In genomic region chr18:23618862-23619387, GRCh38 we compare ENCODE assay signal across 8 cellular contexts. TPM values are rescaled to one million over a fixed set of nuclear protein-coding genes. Genes with fewer than 3 reads are reported as not detected.
DNase-seq lines count a peak whose midpoint lies in the region; ATAC-seq and TF ChIP-seq lines count a peak whose summit lies in the region.

No MANE protein-coding gene starts in this region.

- peak; percentile 56 for TF ChIP-seq CTCF in WERI-Rb-1 (IDR thresholded peaks at IDR 0.05; ENCODE audit: low read depth, low read length)

- H3K9me3 ChIP-seq in BLaER1 treated with 17β-estradiol and CSF1 and Interleukin-3, amounts not matched to agents 10 nM and 100 nM (replicated peaks in 1 of 11) = no peaks in the 10 kb centered on the region
- H3K9me3 ChIP-seq in WERI-Rb-1 (ENCODE audit: severe bottlenecking) (no peaks in the 10 kb centered on the region), right cardiac atrium (ENCODE audit: control insufficient read depth, low read length) (no peaks in the 10 kb centered on the region)

- peaks cover 10 to 23% (median 15%) of the 10 kb centered on the region in 10 experiments; a peak in 19 of 20 replicates for H3K4me1 ChIP-seq in BLaER1 treated with 17β-estradiol and CSF1 and Interleukin-3, amounts not matched to agents 10 nM and 100 nM
- no peaks in the 10 kb centered on the region for H3K4me1 ChIP-seq in right cardiac atrium (ENCODE audit: control insufficient read depth, insufficient read depth, low read length)

- H3K27ac ChIP-seq in BLaER1 treated with 17β-estradiol and CSF1 and Interleukin-3, amounts not matched to agents 10 nM and 100 nM = peak overlapping the region in 3 of 11 experiments; percentile 7 to 43 (median 16); a peak in 3 of 22 replicates
- H3K27ac ChIP-seq in WERI-Rb-1 (no peak overlapping the region), right cardiac atrium (ENCODE audit: low read length) (no peak overlapping the region)

- H3K36me3 ChIP-seq in BLaER1 treated with 17β-estradiol and CSF1 and Interleukin-3, amounts not matched to agents 10 nM and 100 nM = no peaks in the 10 kb centered on the region
- H3K36me3 ChIP-seq in WERI-Rb-1 = no peaks in the 10 kb centered on the region

- peak overlapping the region; percentile 72 to 98 (median 88) for H3K4me2 ChIP-seq in BLaER1 treated with 17β-estradiol and CSF1 and Interleukin-3, amounts not matched to agents 10 nM and 100 nM

- peak overlapping the region; percentile 43 to 70 (median 58) for H3K4me3 ChIP-seq in BLaER1 treated with 17β-estradiol and CSF1 and Interleukin-3, amounts not matched to agents 10 nM and 100 nM
- peak overlapping the region; percentile 72 for H3K4me3 ChIP-seq in WERI-Rb-1 (ENCODE audit: low read depth, low read length)
- peak overlapping the region; percentile 42 for H3K4me3 ChIP-seq in right cardiac atrium (ENCODE audit: low read length)

- peak; percentile 38 for ATAC-seq in GM21619 (IDR thresholded peaks at IDR 0.05; ENCODE audit: unreplicated experiment)
- peak; percentile 71 to 80 for ATAC-seq in right cardiac atrium
- no peak for ATAC-seq in HG03139 (IDR thresholded peaks at IDR 0.05; ENCODE audit: unreplicated experiment)

- intact Hi-C loops in right cardiac atrium (cut with DNase I) = no loop called here

- peak overlapping the region in 8 of 11 experiments; percentile 11 to 68 (median 55); a peak in 12 of 22 replicates for H3K9ac ChIP-seq in BLaER1 treated with 17β-estradiol and CSF1 and Interleukin-3, amounts not matched to agents 10 nM and 100 nM

- 29% methylated on average over 18 of the region's 18 CpGs for WGBS in right cardiac atrium

- peaks cover 42 to 54% (median 51%) of the 10 kb centered on the region in 11 experiments for H3K27me3 ChIP-seq in BLaER1 treated with 17β-estradiol and CSF1 and Interleukin-3, amounts not matched to agents 10 nM and 100 nM
- H3K27me3 ChIP-seq in WERI-Rb-1 (ENCODE audit: insufficient read depth, low read depth, severe bottlenecking) (peaks cover 10% of the 10 kb centered on the region), right cardiac atrium (ENCODE audit: control insufficient read depth, insufficient read depth) (no peaks in the 10 kb centered on the region)

- H4K20me1 ChIP-seq in BLaER1 treated with 17β-estradiol and CSF1 and Interleukin-3, amounts not matched to agents 10 nM and 100 nM = no peaks in the 10 kb centered on the region

- DNase-seq in WERI-Rb-1 (peak; percentile 71), right cardiac atrium (peak; percentile 37 to 78 (median 75)), renal cortical epithelial cell (ENCODE audit: low read depth) (peak; percentile 74), NCI-H748 (lab: John Stamatoyannopoulos, UW; ENCODE audit: unreplicated experiment) (no peak), AG08396 (ENCODE audit: low spot score) (no peak)

RNA-seq across cellular contexts. Expression of gene NPC1, which starts 32.6 kb away (rescaled TPM):
- 10 to 100 TPM; 13.4 to 22.1 (median 15.7) TPM for total RNA-seq in right cardiac atrium
- 12.8 TPM for polyA plus RNA-seq in right cardiac atrium
- 101 and 106 TPM in 2 replicates for total RNA-seq in renal cortical epithelial cell

RNA-seq across cellular contexts. Expression of gene ANKRD29, which starts 43.8 kb away (rescaled TPM):
- total RNA-seq in right cardiac atrium = 1 to 10 TPM; 3.1 to 3.9 (median 3.4) TPM
- polyA plus RNA-seq in right cardiac atrium = 3.2 TPM
- 7.1 and 7.2 TPM in 2 replicates for total RNA-seq in renal cortical epithelial cell

Comparison
In these comparisons a context has a peak if more than half of its experiments do, and no peak if none do; other contexts are left out.
1. DNase-seq: peak in WERI-Rb-1 (single experiment), right cardiac atrium (3 of 3) and renal cortical epithelial cell (single experiment); none in NCI-H748 (single experiment) and AG08396 (single experiment).
2. Peak in every context shown above with its lines, with median percentiles within 50 percentile points of each other: H3K4me3 ChIP-seq.